8 cellular contexts compared by ENCODE assay signal in genomic region chr3:3196148-3196861, GRCh38. TPM values are rescaled to one million over a fixed set of nuclear protein-coding genes. Genes with fewer than 3 reads are reported as not detected.
DNase-seq lines count a peak whose midpoint lies in the region; ATAC-seq and TF ChIP-seq lines count a peak whose summit lies in the region.

No MANE protein-coding gene starts in this region.

- H3K27me3 ChIP-seq in endodermal cell (ENCODE audit: control insufficient read depth, insufficient read depth, low read length, poor library complexity, severe bottlenecking) = peaks cover 62% of the 10 kb centered on the region

- H3K4me3 ChIP-seq in endodermal cell (ENCODE audit: low read length) = no peak overlapping the region

- H3K27ac Mint-ChIP-seq in activated CD8-positive, alpha-beta T cell treated with anti-CD3 and anti-CD28 coated beads for 36 hours = no peak overlapping the region
- H3K27ac Mint-ChIP-seq in activated CD8-positive, alpha-beta T cell treated with anti-CD3 and anti-CD28 coated beads, Interleukin-2, amount 10 ng/mL, durations not matched to agents 7 days and 5 days = no peak overlapping the region
- no peak overlapping the region for H3K27ac Mint-ChIP-seq in endodermal cell

- no peaks in the 10 kb centered on the region for H3K9me3 Mint-ChIP-seq in activated CD8-positive, alpha-beta T cell treated with anti-CD3 and anti-CD28 coated beads for 36 hours
- H3K9me3 Mint-ChIP-seq in activated CD8-positive, alpha-beta T cell treated with anti-CD3 and anti-CD28 coated beads, Interleukin-2, amount 10 ng/mL, durations not matched to agents 7 days and 5 days (ENCODE audit: insufficient read depth) = no peaks in the 10 kb centered on the region
- H3K9me3 Mint-ChIP-seq in endodermal cell = no peaks in the 10 kb centered on the region

- H3K36me3 Mint-ChIP-seq in activated CD8-positive, alpha-beta T cell treated with anti-CD3 and anti-CD28 coated beads for 36 hours (ENCODE audit: low read depth) = no peaks in the 10 kb centered on the region
- no peaks in the 10 kb centered on the region for H3K36me3 Mint-ChIP-seq in activated CD8-positive, alpha-beta T cell treated with anti-CD3 and anti-CD28 coated beads, Interleukin-2, amount 10 ng/mL, durations not matched to agents 7 days and 5 days (ENCODE audit: low read depth)
- no peaks in the 10 kb centered on the region for H3K36me3 Mint-ChIP-seq in endodermal cell (ENCODE audit: low read depth)

- no peak for ATAC-seq in activated CD8-positive, alpha-beta T cell treated with anti-CD3 and anti-CD28 coated beads for 36 hours
- ATAC-seq in activated CD8-positive, alpha-beta T cell treated with anti-CD3 and anti-CD28 coated beads, Interleukin-2, amount 10 ng/mL, durations not matched to agents 7 days and 5 days = no peak
- ATAC-seq in HG02623 (IDR thresholded peaks at IDR 0.05; ENCODE audit: unreplicated experiment) (no peak), GM19463 (IDR thresholded peaks at IDR 0.05; ENCODE audit: unreplicated experiment) (no peak)

- H3K27ac ChIP-seq in endodermal cell (ENCODE audit: low read depth, low read length) = no peak overlapping the region

- CTCF ChIA-PET in activated CD8-positive, alpha-beta T cell treated with anti-CD3 and anti-CD28 coated beads for 36 hours (lab: Charles Lee) = interaction anchor here (0.8 to 2.2 kb wide), 6 partner anchors 8 to 1094 kb away, joined by 3 to 9 read pairs (median 4); no protein-coding TSS in a partner anchor
- CTCF ChIA-PET in activated CD8-positive, alpha-beta T cell treated with anti-CD3 and anti-CD28 coated beads, Interleukin-2, amount 10 ng/mL, durations not matched to agents 7 days and 5 days (lab: Charles Lee) = interaction anchor here (0.6 to 1.7 kb wide), 4 partner anchors 22 to 1076 kb away, joined by 3 to 8 read pairs (median 3); no protein-coding TSS in a partner anchor

- no peak overlapping the region for H3K9ac ChIP-seq in endodermal cell (ENCODE audit: extremely low read depth, low read length, poor library complexity, severe bottlenecking)

- peaks cover 21% of the 10 kb centered on the region for H3K4me1 Mint-ChIP-seq in activated CD8-positive, alpha-beta T cell treated with anti-CD3 and anti-CD28 coated beads for 36 hours (ENCODE audit: low read depth)
- H3K4me1 Mint-ChIP-seq in activated CD8-positive, alpha-beta T cell treated with anti-CD3 and anti-CD28 coated beads, Interleukin-2, amount 10 ng/mL, durations not matched to agents 7 days and 5 days (ENCODE audit: low read depth) = peaks cover 30% of the 10 kb centered on the region
- peaks cover 21% of the 10 kb centered on the region for H3K4me1 Mint-ChIP-seq in endodermal cell

- no peaks in the 10 kb centered on the region for H3K9me3 ChIP-seq in endodermal cell (ENCODE audit: control insufficient read depth, low read length)

- 63 to 93% methylated on average over 3 to 6 of the region's 6 CpGs for WGBS in endodermal cell (ENCODE audit: insufficient coverage in 1 of 2, insufficient read length in 1 of 2), 2 experiments

- POLR2A ChIA-PET in activated CD8-positive, alpha-beta T cell treated with anti-CD3 and anti-CD28 coated beads for 36 hours (lab: Charles Lee) = interaction anchor here (0.6 kb wide), 1 partner anchor 1096 kb away, joined by 3 read pairs; no protein-coding TSS in a partner anchor
- POLR2A ChIA-PET in activated CD8-positive, alpha-beta T cell treated with anti-CD3 and anti-CD28 coated beads, Interleukin-2, amount 10 ng/mL, durations not matched to agents 7 days and 5 days (lab: Charles Lee) = no interaction called here

- no peaks in the 10 kb centered on the region for H3K27me3 Mint-ChIP-seq in activated CD8-positive, alpha-beta T cell treated with anti-CD3 and anti-CD28 coated beads for 36 hours
- H3K27me3 Mint-ChIP-seq in activated CD8-positive, alpha-beta T cell treated with anti-CD3 and anti-CD28 coated beads, Interleukin-2, amount 10 ng/mL, durations not matched to agents 7 days and 5 days (ENCODE audit: low read depth) = peaks cover 5% of the 10 kb centered on the region
- H3K27me3 Mint-ChIP-seq in endodermal cell (ENCODE audit: insufficient read depth) = peaks cover 52% of the 10 kb centered on the region

- H3K4me3 Mint-ChIP-seq in activated CD8-positive, alpha-beta T cell treated with anti-CD3 and anti-CD28 coated beads for 36 hours = no peak overlapping the region
- H3K4me3 Mint-ChIP-seq in activated CD8-positive, alpha-beta T cell treated with anti-CD3 and anti-CD28 coated beads, Interleukin-2, amount 10 ng/mL, durations not matched to agents 7 days and 5 days = no peak overlapping the region
- H3K4me3 Mint-ChIP-seq in endodermal cell = no peak overlapping the region

- H3K4me1 ChIP-seq in endodermal cell (ENCODE audit: control insufficient read depth, insufficient read depth, low read length) = peaks cover 5% of the 10 kb centered on the region

- peak; percentile 45 for TF ChIP-seq CTCF in activated CD8-positive, alpha-beta T cell treated with anti-CD3 and anti-CD28 coated beads for 36 hours (IDR thresholded peaks at IDR 0.05)
- peak; percentile 90 for TF ChIP-seq CTCF in endodermal cell (conservative IDR thresholded peaks at IDR 0.05)

- intact Hi-C loops in activated CD8-positive, alpha-beta T cell treated with anti-CD3 and anti-CD28 coated beads for 36 hours (cut with micrococcal nuclease) = loop anchor here (5.0 kb wide), 1 partner anchor 1096 kb away; no protein-coding TSS in a partner anchor

- H3K36me3 ChIP-seq in endodermal cell (ENCODE audit: control insufficient read depth, insufficient read depth, low read length) = no peaks in the 10 kb centered on the region

- DNase-seq in activated CD8-positive, alpha-beta T cell treated with anti-CD3 and anti-CD28 coated beads for 36 hours = peak; percentile 49
- DNase-seq in activated CD8-positive, alpha-beta T cell treated with anti-CD3 and anti-CD28 coated beads, Interleukin-2, amount 10 ng/mL, durations not matched to agents 7 days and 5 days = no peak
- DNase-seq in NCI-H526 (lab: John Stamatoyannopoulos, UW) (peak; percentile 0 to 46), endodermal cell (peak; percentile 76), superior temporal gyrus (ENCODE audit: extremely low spot score) (peak; percentile 35)
- DNase-seq in activated naive CD4-positive, alpha-beta T cell (lab: John Stamatoyannopoulos, UW) = no peak

RNA-seq across cellular contexts. Expression of gene CRBN, which starts 16.8 kb away (rescaled TPM):
- 10 to 100 TPM; 33.7 to 35.0 TPM for total RNA-seq in activated CD8-positive, alpha-beta T cell treated with anti-CD3 and anti-CD28 coated beads for 36 hours
- 10 to 100 TPM; 52.0 to 56.7 TPM for total RNA-seq in activated CD8-positive, alpha-beta T cell treated with anti-CD3 and anti-CD28 coated beads, Interleukin-2, amount 10 ng/mL, durations not matched to agents 7 days and 5 days
- total RNA-seq in endodermal cell = 10 to 100 TPM; 35.3 to 36.8 TPM
- 47.5 TPM for polyA plus RNA-seq in endodermal cell (2013, experiment 1 of 2)
- polyA plus RNA-seq in endodermal cell (2013, experiment 2 of 2) = 43.9 TPM

Comparison
In these comparisons a context has a peak if more than half of its experiments do, and no peak if none do; other contexts are left out.
1. DNase-seq: peak in activated CD8-positive, alpha-beta T cell treated with anti-CD3 and anti-CD28 coated beads for 36 hours (single experiment), NCI-H526 (2 of 2), endodermal cell (single experiment) and superior temporal gyrus (single experiment); none in activated CD8-positive, alpha-beta T cell treated with anti-CD3 and anti-CD28 coated beads, Interleukin-2, amount 10 ng/mL, durations not matched to agents 7 days and 5 days (single experiment) and activated naive CD4-positive, alpha-beta T cell (0 of 4).